In the genomic region with DNA sequence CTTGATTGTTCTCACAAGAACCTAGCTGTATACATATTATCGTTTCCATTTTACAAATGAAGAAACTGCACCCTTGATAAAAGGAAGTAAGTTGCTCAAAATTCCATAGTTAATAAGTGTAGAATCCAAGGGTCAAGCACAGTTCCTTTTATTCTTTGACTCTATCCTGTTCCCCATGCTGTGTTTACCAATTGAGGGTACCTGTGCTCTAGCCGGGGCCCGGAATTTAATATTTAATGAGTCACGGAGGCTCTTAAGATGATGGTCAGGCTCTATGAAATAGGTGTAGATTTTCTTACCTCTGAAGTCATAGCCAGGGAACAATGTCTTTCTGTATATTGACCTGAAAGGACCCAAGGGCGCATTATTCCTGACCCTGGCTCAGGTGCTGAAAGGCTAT, we compare ENCODE assay signal across 21 cellular contexts.
DNase-seq lines count a peak whose midpoint lies in the region; ATAC-seq and TF ChIP-seq lines count a peak whose summit lies in the region.
"Had no signal": no experiment of that assay in that cellular context is flagged by ENCODE, and none has a peak within 500 bp of the region (broad histone marks: within the 10 kb centered on the region; RNA-seq: fewer than 3 reads in every experiment).

No MANE protein-coding gene starts in this region.

- DNase-seq in Peyer's patch (no peak), thoracic aorta (ENCODE audit: low spot score) (no peak), NCI-H1417 treated with DMSO at 0.1 percent for 48 hours (lab: John Stamatoyannopoulos, UW) (no peak), GM10266 (ENCODE audit: extremely low spot score) (no peak)
- DNase-seq: activated CD4-positive, alpha-beta T cell treated with anti-CD3 and anti-CD28 coated beads, Interleukin-2, amount 50 U/mL, for 4 hours; activated naive CD8-positive, alpha-beta T cell treated with anti-CD3 and anti-CD28 coated beads for 36 hours; CD4-positive, alpha-beta memory T cell; DMS79; endodermal cell; NCI-H146; NCI-H2171; NCI-H524; T-helper 2 cell had no signal

- H3K4me1 ChIP-seq in Peyer's patch (peaks cover 0 to 67% (median 3%) of the 10 kb centered on the region in 4 donors), esophagus (ENCODE audit: control insufficient read depth in 2 of 2, insufficient read depth in 2 of 2, low read length in 1 of 2) (no peaks in the 10 kb centered on the region), muscle layer of colon (ENCODE audit: insufficient read depth, low read length) (peaks cover 60% of the 10 kb centered on the region), thoracic aorta (ENCODE audit: control insufficient read depth in 1 of 2, low read depth in 2 of 2) (peaks cover 52 to 91% of the 10 kb centered on the region in 2 donors)

- H3K27me3 ChIP-seq in Peyer's patch = no peaks in the 10 kb centered on the region
- no peaks in the 10 kb centered on the region for H3K27me3 ChIP-seq in esophagus (ENCODE audit: control insufficient read depth in 1 of 2, insufficient read depth in 2 of 2, low read length in 2 of 2)
- H3K27me3 ChIP-seq in muscle layer of colon (ENCODE audit: control insufficient read depth in 1 of 2, insufficient read depth in 2 of 2, low read length in 2 of 2) = no peaks in the 10 kb centered on the region
- no peaks in the 10 kb centered on the region for H3K27me3 ChIP-seq in thoracic aorta (replicated peaks; ENCODE audit: insufficient read depth)
- H3K27me3 ChIP-seq: neutrophil had no signal

- H3K9me3 ChIP-seq in Peyer's patch (no peaks in the 10 kb centered on the region), esophagus (ENCODE audit: control insufficient read depth in 2 of 2, insufficient read depth in 1 of 2, low read depth in 1 of 2, low read length in 1 of 2) (no peaks in the 10 kb centered on the region), muscle layer of colon (ENCODE audit: low read length) (no peaks in the 10 kb centered on the region), thoracic aorta (no peaks in the 10 kb centered on the region)
- H3K9me3 ChIP-seq: neutrophil had no signal

- TF ChIP-seq CTCF in Peyer's patch (IDR thresholded peaks at IDR 0.05) (no peak), thoracic aorta (IDR thresholded peaks at IDR 0.05) (no peak), GM10266 (IDR thresholded peaks at IDR 0.05; ENCODE audit: control insufficient read depth, insufficient read depth, low read depth, missing control alignments) (no peak)

- TF ChIP-seq POLR2A in Peyer's patch (IDR thresholded peaks at IDR 0.05) = no peak

- WGBS in esophagus, 2 donors = 73 to 85% methylated on average over 5 of the region's 5 CpGs

- H3K27ac ChIP-seq in Peyer's patch (peak overlapping the region in 3 of 4 donors; percentile 55 to 87 (median 83)), esophagus (ENCODE audit: low read depth in 2 of 2, low read length in 1 of 2) (peak overlapping the region; percentile 57 to 84), muscle layer of colon (ENCODE audit: low read depth, low read length) (peak overlapping the region; percentile 89), thoracic aorta (peak overlapping the region; percentile 98)
- H3K27ac ChIP-seq: neutrophil, SK-N-MC had no signal

- no peak overlapping the region for H3K9ac ChIP-seq in muscle layer of colon (ENCODE audit: low read length)

- H3K4me3 ChIP-seq in Peyer's patch (no peak overlapping the region), esophagus (ENCODE audit: low read depth in 1 of 2, low read length in 2 of 2) (no peak overlapping the region), muscle layer of colon (ENCODE audit: low read depth in 1 of 2, low read length in 2 of 2) (no peak overlapping the region), thoracic aorta (peak overlapping the region; percentile 6)
- H3K4me3 ChIP-seq: GM12878, K562, SK-N-MC had no signal

- H3K36me3 ChIP-seq in Peyer's patch = no peaks in the 10 kb centered on the region
- H3K36me3 ChIP-seq in esophagus (ENCODE audit: control insufficient read depth in 2 of 2, insufficient read depth in 2 of 2, low read length in 1 of 2) = no peaks in the 10 kb centered on the region
- peaks cover 18% of the 10 kb centered on the region for H3K36me3 ChIP-seq in muscle layer of colon (ENCODE audit: insufficient read depth, low read length)
- no peaks in the 10 kb centered on the region for H3K36me3 ChIP-seq in thoracic aorta
- H3K36me3 ChIP-seq: neutrophil had no signal

- no peak for ATAC-seq in thoracic aorta (ENCODE audit: insufficient number of reproducible peaks, low FRiP score, low read depth)
- no peak for ATAC-seq in HG03025 (IDR thresholded peaks at IDR 0.05; ENCODE audit: low FRiP score, unreplicated experiment)
- ATAC-seq: GM12878, HCT116, K562 had no signal
